ENCODE assay signal across 2 cellular contexts in the genomic region with DNA sequence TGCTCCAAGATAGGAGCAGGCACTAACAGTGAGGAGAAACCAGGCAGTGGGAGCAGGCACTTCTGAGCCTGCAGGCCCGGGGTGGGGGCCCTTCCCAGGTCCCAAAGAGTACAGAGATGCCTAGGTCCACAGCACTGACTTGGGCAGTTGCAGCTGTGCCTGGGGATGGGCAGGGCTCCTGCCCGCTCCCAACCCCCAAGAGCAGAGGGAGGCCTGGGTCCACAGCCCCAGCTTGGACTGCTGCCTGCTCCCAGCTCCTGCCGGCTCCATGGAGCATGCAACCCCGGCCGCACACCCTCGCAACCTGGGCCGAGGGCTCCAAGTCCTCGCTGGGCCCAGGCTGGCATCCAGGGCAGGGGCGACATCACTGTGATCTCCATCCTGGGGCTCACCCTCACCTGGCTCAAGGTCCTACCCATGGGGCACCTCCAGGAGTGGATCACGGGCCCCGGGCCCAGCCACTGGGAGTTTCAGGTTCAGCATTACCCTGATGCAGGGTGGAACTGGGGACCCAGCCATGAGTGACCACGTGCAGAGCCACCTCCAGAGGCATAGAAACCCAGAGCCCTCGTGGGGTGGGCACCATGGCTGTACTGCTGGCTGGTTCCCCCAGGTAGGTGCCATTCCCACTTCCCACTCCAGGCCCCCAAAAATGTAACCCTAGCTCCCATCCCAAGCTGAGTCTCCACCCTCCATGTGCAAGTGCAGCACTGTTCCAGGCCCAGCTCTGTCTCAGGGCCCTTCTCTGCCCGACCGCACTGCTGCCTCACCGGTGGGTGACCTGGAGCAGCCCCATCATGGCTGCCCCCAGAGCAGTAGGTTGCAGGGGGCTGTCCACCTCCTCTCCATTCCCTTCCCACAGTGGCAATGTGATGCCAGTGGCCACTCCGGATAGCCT.
TF ChIP-seq lines count a peak whose summit lies in the region.

No MANE protein-coding gene starts in this region.

TF ChIP-seq in SK-N-SH, 30 proteins besides CTCF, POLR2A, EP300 and RAD21 (continued from another document):
- TF ChIP-seq, protein P1, sequence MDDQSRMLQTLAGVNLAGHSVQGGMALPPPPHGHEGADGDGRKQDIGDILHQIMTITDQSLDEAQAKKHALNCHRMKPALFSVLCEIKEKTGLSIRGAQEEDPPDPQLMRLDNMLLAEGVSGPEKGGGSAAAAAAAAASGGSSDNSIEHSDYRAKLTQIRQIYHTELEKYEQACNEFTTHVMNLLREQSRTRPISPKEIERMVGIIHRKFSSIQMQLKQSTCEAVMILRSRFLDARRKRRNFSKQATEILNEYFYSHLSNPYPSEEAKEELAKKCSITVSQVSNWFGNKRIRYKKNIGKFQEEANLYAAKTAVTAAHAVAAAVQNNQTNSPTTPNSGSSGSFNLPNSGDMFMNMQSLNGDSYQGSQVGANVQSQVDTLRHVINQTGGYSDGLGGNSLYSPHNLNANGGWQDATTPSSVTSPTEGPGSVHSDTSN (IDR thresholded peaks at IDR 0.05) = no peak
- no peak for TF ChIP-seq EZH2phosphoT487 (IDR thresholded peaks at IDR 0.05; ENCODE audit: borderline replicate concordance, low read depth)
- no peak for TF ChIP-seq IRF3 (IDR thresholded peaks at IDR 0.05; ENCODE audit: low read depth, low read length)
- TF ChIP-seq ELF1 (IDR thresholded peaks at IDR 0.05) = no peak
- no peak for TF ChIP-seq FOXJ3 (CRISPR knock-in tag; IDR thresholded peaks at IDR 0.05)
- TF ChIP-seq SMC3 (IDR thresholded peaks at IDR 0.05; ENCODE audit: low read depth, low read length) = no peak
- no peak for TF ChIP-seq TEAD4 (IDR thresholded peaks at IDR 0.05; ENCODE audit: borderline replicate concordance, insufficient read depth)
- no peak for TF ChIP-seq ZBTB33 (IDR thresholded peaks at IDR 0.05; ENCODE audit: borderline replicate concordance, low read depth)
TF ChIP-seq in SK-N-SH: peak in this region for 0.

TF ChIP-seq in SK-N-SH treated with all-trans-retinoic acid at 6 μM for 48 hours, 23 proteins besides CTCF, POLR2A, EP300 and RAD21 (continued from another document):
- no peak for TF ChIP-seq TSHZ2 (CRISPR knock-in tag; IDR thresholded peaks at IDR 0.05)
- no peak for TF ChIP-seq OSR1 (CRISPR knock-in tag; IDR thresholded peaks at IDR 0.05)
- no peak for TF ChIP-seq ZNF8 (CRISPR knock-in tag; IDR thresholded peaks at IDR 0.05)
- no peak for TF ChIP-seq BACH2 (CRISPR knock-in tag; IDR thresholded peaks at IDR 0.05; ENCODE audit: borderline replicate concordance)
- TF ChIP-seq ARNTL (CRISPR knock-in tag; IDR thresholded peaks at IDR 0.05; ENCODE audit: borderline replicate concordance, low read depth) = no peak
- TF ChIP-seq POU6F1 (CRISPR knock-in tag; IDR thresholded peaks at IDR 0.05; ENCODE audit: borderline replicate concordance, low read depth) = no peak
- no peak for TF ChIP-seq ZNF565 (CRISPR knock-in tag; conservative IDR thresholded peaks at IDR 0.05; ENCODE audit: low read depth)
